In genomic region chr17:29683481-29683880, GRCh38 we compare ENCODE assay signal across 17 cellular contexts.
DNase-seq lines count a peak whose midpoint lies in the region; ATAC-seq and TF ChIP-seq lines count a peak whose summit lies in the region.
"Had no signal": no experiment of that assay in that cellular context is flagged by ENCODE, and none has a peak within 500 bp of the region (broad histone marks: within the 10 kb centered on the region; RNA-seq: fewer than 3 reads in every experiment).

No MANE protein-coding gene starts in this region.

- H3K4me1 Mint-ChIP-seq in stimulated activated effector memory CD8-positive, alpha-beta T cell treated with anti-CD3 and anti-CD28 coated beads, Interleukin-12 subunit alpha, Interleukin-12 subunit beta, amount 100 ng/mL, for 72 hours, result peaks cover 10% of the 10 kb centered on the region
- peaks cover 16 to 27% of the 10 kb centered on the region in 2 donors for H3K4me1 Mint-ChIP-seq in stimulated activated naive B cell treated with anti-CD40 and anti-IgM and Interleukin-4, amounts not matched to agents 10 μg/mL and 1 μg/mL and 100 μg/mL, for 72 hours

- peak overlapping the region; percentile 55 for H3K27ac Mint-ChIP-seq in stimulated activated effector memory CD8-positive, alpha-beta T cell treated with anti-CD3 and anti-CD28 coated beads, Interleukin-12 subunit alpha, Interleukin-12 subunit beta, amount 100 ng/mL, for 72 hours
- no peak overlapping the region for H3K27ac Mint-ChIP-seq in stimulated activated naive B cell treated with anti-CD40 and anti-IgM and Interleukin-4, amounts not matched to agents 10 μg/mL and 1 μg/mL and 100 μg/mL, for 72 hours

- no peaks in the 10 kb centered on the region for H3K27me3 Mint-ChIP-seq in stimulated activated naive B cell treated with anti-CD40 and anti-IgM and Interleukin-4, amounts not matched to agents 10 μg/mL and 1 μg/mL and 100 μg/mL, for 72 hours
- H3K27me3 Mint-ChIP-seq: activated CD4-positive, alpha-beta memory T cell treated with anti-CD3 and anti-CD28 coated beads for 36 hours; CD4-positive, alpha-beta memory T cell had no signal

- DNase-seq in adrenal gland (no peak), lung (ENCODE audit: low spot score) (no peak), MG63 (no peak)
- DNase-seq in stimulated activated effector memory CD8-positive, alpha-beta T cell treated with anti-CD3 and anti-CD28 coated beads, Interleukin-12 subunit alpha, Interleukin-12 subunit beta, amount 100 ng/mL, for 72 hours (ENCODE audit: low spot score in 2 of 2), result no peak
- DNase-seq in stimulated activated naive CD8-positive, alpha-beta T cell treated with anti-CD3 and anti-CD28 coated beads, Interleukin-15, Interleukin-2, amounts not matched to agents 100 U/mL and 50 U/mL, for 24 hours, result no peak
- DNase-seq in stimulated activated naive B cell treated with anti-CD40 and anti-IgM and Interleukin-4, amounts not matched to agents 10 μg/mL and 1 μg/mL and 100 μg/mL, for 72 hours, result no peak
- DNase-seq: activated CD4-positive, alpha-beta memory T cell treated with anti-CD3 and anti-CD28 coated beads for 36 hours; activated effector memory CD4-positive, alpha-beta T cell treated with Interleukin-2 at 50 U/mL for 16 hours; body of pancreas; CD4-positive, alpha-beta memory T cell; effector memory CD4-positive, alpha-beta T cell; KG1; NCI-H146; RPMI8226; stimulated activated CD8-positive, alpha-beta memory T cell treated with anti-CD3 and anti-CD28 coated beads, Interleukin-4, amount 100 ng/mL, for 48 hours; T-helper 2 cell had no signal

- no peaks in the 10 kb centered on the region for H3K9me3 Mint-ChIP-seq in stimulated activated effector memory CD8-positive, alpha-beta T cell treated with anti-CD3 and anti-CD28 coated beads, Interleukin-12 subunit alpha, Interleukin-12 subunit beta, amount 100 ng/mL, for 72 hours
- no peaks in the 10 kb centered on the region for H3K9me3 Mint-ChIP-seq in stimulated activated naive B cell treated with anti-CD40 and anti-IgM and Interleukin-4, amounts not matched to agents 10 μg/mL and 1 μg/mL and 100 μg/mL, for 72 hours
- H3K9me3 Mint-ChIP-seq: activated CD4-positive, alpha-beta memory T cell treated with anti-CD3 and anti-CD28 coated beads for 36 hours had no signal

- H3K4me3 ChIP-seq in HUES48 (ENCODE audit: low read depth, low read length) (no peak overlapping the region), adrenal gland (no peak overlapping the region), lung (no peak overlapping the region), MG63 (no peak overlapping the region)
- H3K4me3 ChIP-seq: body of pancreas had no signal

- H3K9ac ChIP-seq in HUES48 (ENCODE audit: low read depth, low read length), result no peak overlapping the region

- 89 to 100% (median 91%) methylated on average over 1 of the region's 1 CpG for WGBS in adrenal gland, 4 donors
- 65 to 75% methylated on average over 1 of the region's 1 CpG for WGBS in lung, 2 donors

- ATAC-seq in lung (ENCODE audit: insufficient read depth, low FRiP score), result no peak
- ATAC-seq in stimulated activated effector memory CD8-positive, alpha-beta T cell treated with anti-CD3 and anti-CD28 coated beads, Interleukin-12 subunit alpha, Interleukin-12 subunit beta, amount 100 ng/mL, for 72 hours, result no peak
- ATAC-seq in stimulated activated naive CD8-positive, alpha-beta T cell treated with anti-CD3 and anti-CD28 coated beads, Interleukin-15, Interleukin-2, amounts not matched to agents 100 U/mL and 50 U/mL, for 24 hours, result no peak
- no peak for ATAC-seq in stimulated activated naive B cell treated with anti-CD40 and anti-IgM and Interleukin-4, amounts not matched to agents 10 μg/mL and 1 μg/mL and 100 μg/mL, for 72 hours (replicated peaks)

- H3K9me3 ChIP-seq in HUES48 (ENCODE audit: control insufficient read depth, insufficient read depth, low read length) (no peaks in the 10 kb centered on the region), adrenal gland (replicated peaks in 1 of 3) (no peaks in the 10 kb centered on the region), lung (ENCODE audit: control insufficient read depth in 2 of 2, insufficient read depth in 1 of 2, low read length in 1 of 2) (no peaks in the 10 kb centered on the region), MG63 (no peaks in the 10 kb centered on the region)
- H3K9me3 ChIP-seq: body of pancreas had no signal

- intact Hi-C loops in adrenal gland (cut with DNase I), result loop anchor here in 1 of 2 donors (10.0 kb wide), 1 partner anchor 59 kb away; the partner anchor contains the start of gene CORO6

- TF ChIP-seq CTCF in adrenal gland (IDR thresholded peaks at IDR 0.05), result no peak
- no peak for TF ChIP-seq CTCF in lung (IDR thresholded peaks at IDR 0.05; ENCODE audit: control extremely low read depth, extremely low read depth)

- H3K4me1 ChIP-seq in HUES48 (ENCODE audit: control insufficient read depth, insufficient read depth, low read length), result peaks cover 6% of the 10 kb centered on the region
- H3K4me1 ChIP-seq in adrenal gland (replicated peaks in 1 of 2), result peaks cover 9 to 14% of the 10 kb centered on the region in 2 donors
- H3K4me1 ChIP-seq in lung (ENCODE audit: control insufficient read depth in 2 of 2, insufficient read depth in 2 of 2, low read length in 2 of 2), result peaks cover 2 to 21% of the 10 kb centered on the region in 2 donors
- H3K4me1 ChIP-seq: body of pancreas had no signal

- H3K36me3 Mint-ChIP-seq in stimulated activated effector memory CD8-positive, alpha-beta T cell treated with anti-CD3 and anti-CD28 coated beads, Interleukin-12 subunit alpha, Interleukin-12 subunit beta, amount 100 ng/mL, for 72 hours, result peaks cover 82% of the 10 kb centered on the region
- H3K36me3 Mint-ChIP-seq in stimulated activated naive B cell treated with anti-CD40 and anti-IgM and Interleukin-4, amounts not matched to agents 10 μg/mL and 1 μg/mL and 100 μg/mL, for 72 hours, result peaks cover 25 to 43% of the 10 kb centered on the region in 2 donors

- no peak overlapping the region for H3K4me3 Mint-ChIP-seq in stimulated activated effector memory CD8-positive, alpha-beta T cell treated with anti-CD3 and anti-CD28 coated beads, Interleukin-12 subunit alpha, Interleukin-12 subunit beta, amount 100 ng/mL, for 72 hours
- H3K4me3 Mint-ChIP-seq in stimulated activated naive B cell treated with anti-CD40 and anti-IgM and Interleukin-4, amounts not matched to agents 10 μg/mL and 1 μg/mL and 100 μg/mL, for 72 hours, result no peak overlapping the region
- H3K4me3 Mint-ChIP-seq: activated CD4-positive, alpha-beta memory T cell treated with anti-CD3 and anti-CD28 coated beads for 36 hours; CD4-positive, alpha-beta memory T cell had no signal

- no peak for TF ChIP-seq POLR2A in adrenal gland (IDR thresholded peaks at IDR 0.05)

- H3K27me3 ChIP-seq in HUES48 (ENCODE audit: control insufficient read depth, insufficient read depth, low read length) (no peaks in the 10 kb centered on the region), adrenal gland (no peaks in the 10 kb centered on the region), lung (ENCODE audit: control insufficient read depth, insufficient read depth) (no peaks in the 10 kb centered on the region), MG63 (no peaks in the 10 kb centered on the region)
- H3K27me3 ChIP-seq: body of pancreas had no signal

- peak overlapping the region; percentile 58 for H3K27ac ChIP-seq in HUES48 (ENCODE audit: low read depth, low read length)
- peak overlapping the region in 4 of 5 donors; percentile 5 to 72 (median 38) for H3K27ac ChIP-seq in adrenal gland
- H3K27ac ChIP-seq in lung (ENCODE audit: low read depth in 1 of 2, low read length in 1 of 2), result peak overlapping the region; percentile 63 to 80

- H3K36me3 ChIP-seq in HUES48 (ENCODE audit: control insufficient read depth, insufficient read depth, low read length) (no peaks in the 10 kb centered on the region), adrenal gland (replicated peaks in 1 of 2) (no peaks in the 10 kb centered on the region), lung (ENCODE audit: control insufficient read depth in 2 of 2, insufficient read depth in 2 of 2, low read length in 2 of 2) (peaks cover 0 to 1% of the 10 kb centered on the region in 2 donors), MG63 (no peaks in the 10 kb centered on the region)
